29 cellular contexts compared by ENCODE assay signal in genomic region chr3:129768728-129769127, GRCh38.
"Had no signal": no experiment of that assay in that cellular context is flagged by ENCODE, and none has a peak within 500 bp of the region (broad histone marks: within the 10 kb centered on the region; RNA-seq: fewer than 3 reads in every experiment).

No MANE protein-coding gene starts in this region.

- H3K4me1 ChIP-seq: esophagus muscularis mucosa, foreskin keratinocyte, left lung, prostate gland, upper lobe of right lung had no signal

- H3K27ac Mint-ChIP-seq: activated CD4-positive, alpha-beta memory T cell treated with anti-CD3 and anti-CD28 coated beads, Interleukin-2, amount 10 ng/mL, durations not matched to agents 7 days and 5 days; activated CD4-positive, alpha-beta T cell treated with anti-CD3 and anti-CD28 coated beads, Interleukin-2, amount 10 ng/mL, durations not matched to agents 7 days and 5 days; activated T-helper 17 cell treated with anti-CD3 and anti-CD28 coated beads, Interleukin-2, amount 50 U/mL, for 72 hours; dendritic cell treated with granulocyte-macrophage colony-stimulating factor and Interleukin-4, amounts not matched to agents 40 ng/mL and 50 ng/mL, for 4 days; natural killer cell treated with Interleukin-12 subunit alpha and Interleukin-12 subunit beta and Interleukin-15 and Interleukin-18, amount 100 ng/mL, for 72 hours; stimulated activated memory B cell treated with anti-CD40 and anti-IgM and Interleukin-4, amounts not matched to agents 10 μg/mL and 1 μg/mL and 100 μg/mL, for 72 hours; stimulated activated naive CD8-positive, alpha-beta T cell treated with anti-CD3 and anti-CD28 coated beads, Interleukin-15, amount 100 ng/mL, for 72 hours had no signal

- H3K27me3 Mint-ChIP-seq: activated CD4-positive, alpha-beta memory T cell treated with anti-CD3 and anti-CD28 coated beads, Interleukin-2, amount 10 ng/mL, durations not matched to agents 7 days and 5 days; activated CD4-positive, alpha-beta T cell treated with anti-CD3 and anti-CD28 coated beads, Interleukin-2, amount 10 ng/mL, durations not matched to agents 7 days and 5 days; activated T-helper 17 cell treated with anti-CD3 and anti-CD28 coated beads, Interleukin-2, amount 50 U/mL, for 72 hours; dendritic cell treated with granulocyte-macrophage colony-stimulating factor and Interleukin-4, amounts not matched to agents 40 ng/mL and 50 ng/mL, for 4 days; natural killer cell treated with Interleukin-12 subunit alpha and Interleukin-12 subunit beta and Interleukin-15 and Interleukin-18, amount 100 ng/mL, for 72 hours; stimulated activated memory B cell treated with anti-CD40 and anti-IgM and Interleukin-4, amounts not matched to agents 10 μg/mL and 1 μg/mL and 100 μg/mL, for 72 hours; stimulated activated naive CD8-positive, alpha-beta T cell treated with anti-CD3 and anti-CD28 coated beads, Interleukin-15, amount 100 ng/mL, for 72 hours had no signal

- H3K27ac ChIP-seq: esophagus muscularis mucosa, foreskin keratinocyte, heart right ventricle, left lung, pancreas, prostate gland, sigmoid colon, upper lobe of right lung had no signal

- DNase-seq: activated CD4-positive, alpha-beta memory T cell treated with anti-CD3 and anti-CD28 coated beads, Interleukin-2, amount 10 ng/mL, durations not matched to agents 7 days and 5 days; activated CD4-positive, alpha-beta T cell treated with anti-CD3 and anti-CD28 coated beads for 1 hour; activated CD4-positive, alpha-beta T cell treated with anti-CD3 and anti-CD28 coated beads, Interleukin-2, amount 10 ng/mL, durations not matched to agents 7 days and 5 days; activated gamma-delta T cell treated with Interleukin-2 at 50 U/mL for 16 hours; activated naive CD4-positive, alpha-beta T cell treated with anti-CD3 and anti-CD28 coated beads, Interleukin-2, amount 50 U/mL, for 16 hours; activated T-cell treated with anti-CD3 and anti-CD28 coated beads, Interleukin-2, amount 50 U/mL, for 4 hours; amniotic stem cell; central memory CD4-positive, alpha-beta T cell; foreskin keratinocyte; heart right ventricle; kidney glomerular epithelial cell; left lung; mucosa of descending colon; pancreas; retina; sigmoid colon; small intestine; stimulated activated CD4-positive, alpha-beta T cell treated with anti-CD3 and anti-CD28 coated beads, Interleukin-4, amount 100 ng/mL, for 24 hours; stimulated activated naive CD8-positive, alpha-beta T cell treated with anti-CD3 and anti-CD28 coated beads, Interleukin-15, amount 100 ng/mL, for 72 hours; substantia nigra; T-helper 2 cell; upper lobe of right lung had no signal

- H3K9me3 ChIP-seq: esophagus muscularis mucosa, heart right ventricle, left lung, mucosa of descending colon, pancreas, prostate gland, sigmoid colon, upper lobe of right lung had no signal

- H3K9me3 Mint-ChIP-seq: activated CD4-positive, alpha-beta memory T cell treated with anti-CD3 and anti-CD28 coated beads, Interleukin-2, amount 10 ng/mL, durations not matched to agents 7 days and 5 days; activated CD4-positive, alpha-beta T cell treated with anti-CD3 and anti-CD28 coated beads, Interleukin-2, amount 10 ng/mL, durations not matched to agents 7 days and 5 days; activated T-cell treated with anti-CD3 and anti-CD28 coated beads, Interleukin-2, amount 50 U/mL, for 4 hours; activated T-helper 17 cell treated with anti-CD3 and anti-CD28 coated beads, Interleukin-2, amount 50 U/mL, for 72 hours; dendritic cell treated with granulocyte-macrophage colony-stimulating factor and Interleukin-4, amounts not matched to agents 40 ng/mL and 50 ng/mL, for 4 days; natural killer cell treated with Interleukin-12 subunit alpha and Interleukin-12 subunit beta and Interleukin-15 and Interleukin-18, amount 100 ng/mL, for 72 hours; stimulated activated memory B cell treated with anti-CD40 and anti-IgM and Interleukin-4, amounts not matched to agents 10 μg/mL and 1 μg/mL and 100 μg/mL, for 72 hours; stimulated activated naive CD8-positive, alpha-beta T cell treated with anti-CD3 and anti-CD28 coated beads, Interleukin-15, amount 100 ng/mL, for 72 hours had no signal

- ATAC-seq: activated T-cell treated with anti-CD3 and anti-CD28 coated beads, Interleukin-2, amount 50 U/mL, for 4 hours; activated T-helper 17 cell treated with anti-CD3 and anti-CD28 coated beads, Interleukin-2, amount 50 U/mL, for 72 hours; foreskin keratinocyte; heart right ventricle; left lung; mucosa of descending colon; natural killer cell treated with Interleukin-12 subunit alpha and Interleukin-12 subunit beta and Interleukin-15 and Interleukin-18, amount 100 ng/mL, for 72 hours; pancreas; stimulated activated memory B cell treated with anti-CD40 and anti-IgM and Interleukin-4, amounts not matched to agents 10 μg/mL and 1 μg/mL and 100 μg/mL, for 72 hours; stimulated activated naive CD8-positive, alpha-beta T cell treated with anti-CD3 and anti-CD28 coated beads, Interleukin-15, amount 100 ng/mL, for 72 hours; upper lobe of right lung had no signal

- H3K4me1 Mint-ChIP-seq: activated CD4-positive, alpha-beta memory T cell treated with anti-CD3 and anti-CD28 coated beads, Interleukin-2, amount 10 ng/mL, durations not matched to agents 7 days and 5 days; activated CD4-positive, alpha-beta T cell treated with anti-CD3 and anti-CD28 coated beads, Interleukin-2, amount 10 ng/mL, durations not matched to agents 7 days and 5 days; activated T-helper 17 cell treated with anti-CD3 and anti-CD28 coated beads, Interleukin-2, amount 50 U/mL, for 72 hours; stimulated activated naive CD8-positive, alpha-beta T cell treated with anti-CD3 and anti-CD28 coated beads, Interleukin-15, amount 100 ng/mL, for 72 hours had no signal

- H3K4me3 ChIP-seq: esophagus muscularis mucosa, heart right ventricle, left lung, lung, mucosa of descending colon, pancreas, prostate gland, sigmoid colon, upper lobe of right lung had no signal

- H3K27me3 ChIP-seq: esophagus muscularis mucosa, foreskin keratinocyte, heart right ventricle, left lung, pancreas, sigmoid colon, upper lobe of right lung had no signal

- H3K4me3 Mint-ChIP-seq: activated CD4-positive, alpha-beta memory T cell treated with anti-CD3 and anti-CD28 coated beads, Interleukin-2, amount 10 ng/mL, durations not matched to agents 7 days and 5 days; activated CD4-positive, alpha-beta T cell treated with anti-CD3 and anti-CD28 coated beads, Interleukin-2, amount 10 ng/mL, durations not matched to agents 7 days and 5 days; activated T-cell treated with anti-CD3 and anti-CD28 coated beads, Interleukin-2, amount 50 U/mL, for 4 hours; activated T-helper 17 cell treated with anti-CD3 and anti-CD28 coated beads, Interleukin-2, amount 50 U/mL, for 72 hours; dendritic cell treated with granulocyte-macrophage colony-stimulating factor and Interleukin-4, amounts not matched to agents 40 ng/mL and 50 ng/mL, for 4 days; natural killer cell treated with Interleukin-12 subunit alpha and Interleukin-12 subunit beta and Interleukin-15 and Interleukin-18, amount 100 ng/mL, for 72 hours; stimulated activated memory B cell treated with anti-CD40 and anti-IgM and Interleukin-4, amounts not matched to agents 10 μg/mL and 1 μg/mL and 100 μg/mL, for 72 hours; stimulated activated naive CD8-positive, alpha-beta T cell treated with anti-CD3 and anti-CD28 coated beads, Interleukin-15, amount 100 ng/mL, for 72 hours had no signal

- H3K36me3 Mint-ChIP-seq: natural killer cell treated with Interleukin-12 subunit alpha and Interleukin-12 subunit beta and Interleukin-15 and Interleukin-18, amount 100 ng/mL, for 72 hours had no signal

- H3K36me3 ChIP-seq: esophagus muscularis mucosa, left lung, pancreas, prostate gland, sigmoid colon, upper lobe of right lung had no signal
